9 cellular contexts compared by ENCODE assay signal in genomic region chr17:54172654-54173316, GRCh38.
DNase-seq lines count a peak whose midpoint lies in the region; ATAC-seq and TF ChIP-seq lines count a peak whose summit lies in the region.
"Had no signal": no experiment of that assay in that cellular context is flagged by ENCODE, and none has a peak within 500 bp of the region (broad histone marks: within the 10 kb centered on the region; RNA-seq: fewer than 3 reads in every experiment).

No MANE protein-coding gene starts in this region.

- H3K27me3 Mint-ChIP-seq in nephron (ENCODE audit: low read depth) = no peaks in the 10 kb centered on the region
- H3K27me3 Mint-ChIP-seq in CD8-positive, alpha-beta T cell (ENCODE audit: low read depth) = no peaks in the 10 kb centered on the region
- H3K27me3 Mint-ChIP-seq in stimulated activated naive B cell treated with anti-CD40 and anti-IgM and Interleukin-4, amounts not matched to agents 10 μg/mL and 1 μg/mL and 100 μg/mL, for 72 hours = no peaks in the 10 kb centered on the region

- intact Hi-C loops in CD8-positive, alpha-beta T cell (cut with DNase I, micrococcal nuclease) = loop anchor here in 1 of 2 experiments (10.0 kb wide), 1 partner anchor 58 kb away; no protein-coding TSS in a partner anchor

- no peak overlapping the region for H3K4me2 ChIP-seq in DND-41 (ENCODE audit: insufficient read depth, low read length)
- H3K4me2 ChIP-seq in Loucy (ENCODE audit: low read depth, low read length, poor library complexity, severe bottlenecking) = no peak overlapping the region

- no peaks in the 10 kb centered on the region for H4K20me1 ChIP-seq in DND-41 (ENCODE audit: insufficient read depth, low read length)
- no peaks in the 10 kb centered on the region for H4K20me1 ChIP-seq in Loucy (ENCODE audit: insufficient read depth, low read length, poor library complexity, severe bottlenecking)

- POLR2A ChIA-PET in CD8-positive, alpha-beta T cell (lab: Charles Lee) = no interaction called here

- no peaks in the 10 kb centered on the region for H3K9me3 ChIP-seq in DND-41 (ENCODE audit: insufficient read depth, low read length, severe bottlenecking)
- no peaks in the 10 kb centered on the region for H3K9me3 ChIP-seq in Loucy (ENCODE audit: insufficient read depth, low read depth, low read length)
- no peaks in the 10 kb centered on the region for H3K9me3 ChIP-seq in CD8-positive, alpha-beta T cell (ENCODE audit: low read length)

- H3F3A ChIP-seq in Loucy (ENCODE audit: low read depth) = no peaks in the 10 kb centered on the region

- CTCF ChIA-PET in CD8-positive, alpha-beta T cell (lab: Charles Lee) = no interaction called here

- DNase-seq in DND-41 (peak; percentile 9), choroid plexus epithelial cell (ENCODE audit: low read depth) (peak; percentile 15), NCI-H1092 treated with DMSO at 0.1 percent for 48 hours (lab: John Stamatoyannopoulos, UW) (no peak)
- DNase-seq in CD8-positive, alpha-beta T cell = no peak
- DNase-seq in stimulated activated naive B cell treated with anti-CD40 and anti-IgM and Interleukin-4, amounts not matched to agents 10 μg/mL and 1 μg/mL and 100 μg/mL, for 72 hours = no peak

- no peaks in the 10 kb centered on the region for H3K9me2 ChIP-seq in Loucy (replicated peaks; ENCODE audit: low read depth, low read length)

- H3K4me3 Mint-ChIP-seq in nephron = no peak overlapping the region
- no peak overlapping the region for H3K4me3 Mint-ChIP-seq in CD8-positive, alpha-beta T cell
- H3K4me3 Mint-ChIP-seq in stimulated activated naive B cell treated with anti-CD40 and anti-IgM and Interleukin-4, amounts not matched to agents 10 μg/mL and 1 μg/mL and 100 μg/mL, for 72 hours = no peak overlapping the region

- ATAC-seq in DND-41 (ENCODE audit: insufficient read depth, low read depth) (no peak), HG03196 (IDR thresholded peaks at IDR 0.05; ENCODE audit: unreplicated experiment) (no peak)
- ATAC-seq in CD8-positive, alpha-beta T cell = no peak
- ATAC-seq in stimulated activated naive B cell treated with anti-CD40 and anti-IgM and Interleukin-4, amounts not matched to agents 10 μg/mL and 1 μg/mL and 100 μg/mL, for 72 hours (replicated peaks) = no peak

- H3K27me3 ChIP-seq in DND-41 (ENCODE audit: insufficient read depth, low read length, poor library complexity) (no peaks in the 10 kb centered on the region), Loucy (ENCODE audit: insufficient read depth, low read length, poor library complexity, severe bottlenecking) (no peaks in the 10 kb centered on the region)
- H3K27me3 ChIP-seq in CD8-positive, alpha-beta T cell (ENCODE audit: insufficient read depth, low read length) = no peaks in the 10 kb centered on the region

- peak; percentile 56 for TF ChIP-seq CTCF in DND-41 (IDR thresholded peaks at IDR 0.05; ENCODE audit: borderline replicate concordance, extremely low read depth, low read length, poor library complexity, severe bottlenecking)
- TF ChIP-seq CTCF in Loucy (conservative IDR thresholded peaks at IDR 0.05; ENCODE audit: low read length) = peak; percentile 58
- TF ChIP-seq CTCF in choroid plexus epithelial cell (conservative IDR thresholded peaks at IDR 0.05; ENCODE audit: low read depth, low read length) = peak; percentile 46
- TF ChIP-seq CTCF in nephron (IDR thresholded peaks at IDR 0.05; ENCODE audit: unreplicated experiment in 3 of 3) = peak; percentile 65 to 80 (median 69)
- TF ChIP-seq CTCF in CD8-positive, alpha-beta T cell (IDR thresholded peaks at IDR 0.05) = no peak

- H3K36me3 ChIP-seq in DND-41 (ENCODE audit: insufficient read depth, low read length) = no peaks in the 10 kb centered on the region
- no peaks in the 10 kb centered on the region for H3K36me3 ChIP-seq in Loucy (ENCODE audit: insufficient read depth, low read length)
- no peaks in the 10 kb centered on the region for H3K36me3 ChIP-seq in CD8-positive, alpha-beta T cell (ENCODE audit: insufficient read depth, low read length)

- H3K4me1 Mint-ChIP-seq in nephron = no peaks in the 10 kb centered on the region
- H3K4me1 Mint-ChIP-seq in CD8-positive, alpha-beta T cell (ENCODE audit: low read depth) = no peaks in the 10 kb centered on the region
- H3K4me1 Mint-ChIP-seq in stimulated activated naive B cell treated with anti-CD40 and anti-IgM and Interleukin-4, amounts not matched to agents 10 μg/mL and 1 μg/mL and 100 μg/mL, for 72 hours = no peaks in the 10 kb centered on the region

- H3K9me3 Mint-ChIP-seq in nephron = no peaks in the 10 kb centered on the region
- H3K9me3 Mint-ChIP-seq in CD8-positive, alpha-beta T cell = peaks cover 8% of the 10 kb centered on the region
- peaks cover 0 to 2% of the 10 kb centered on the region in 2 donors for H3K9me3 Mint-ChIP-seq in stimulated activated naive B cell treated with anti-CD40 and anti-IgM and Interleukin-4, amounts not matched to agents 10 μg/mL and 1 μg/mL and 100 μg/mL, for 72 hours

- no peak overlapping the region for H3K27ac Mint-ChIP-seq in nephron
- H3K27ac Mint-ChIP-seq in CD8-positive, alpha-beta T cell = no peak overlapping the region
- no peak overlapping the region for H3K27ac Mint-ChIP-seq in stimulated activated naive B cell treated with anti-CD40 and anti-IgM and Interleukin-4, amounts not matched to agents 10 μg/mL and 1 μg/mL and 100 μg/mL, for 72 hours

- H2AFZ ChIP-seq in DND-41 (ENCODE audit: low read depth, low read length) = no peak overlapping the region
- no peak overlapping the region for H2AFZ ChIP-seq in Loucy (ENCODE audit: low read length)

- H3K79me2 ChIP-seq in DND-41 (ENCODE audit: insufficient read depth, low read length) = no peaks in the 10 kb centered on the region
- no peaks in the 10 kb centered on the region for H3K79me2 ChIP-seq in Loucy (ENCODE audit: insufficient read depth, low read length)

- H3K4me1 ChIP-seq in DND-41 (ENCODE audit: insufficient read depth, low read length) = no peaks in the 10 kb centered on the region
- no peaks in the 10 kb centered on the region for H3K4me1 ChIP-seq in Loucy (ENCODE audit: insufficient read depth, low read length, poor library complexity, severe bottlenecking)
- no peaks in the 10 kb centered on the region for H3K4me1 ChIP-seq in CD8-positive, alpha-beta T cell (ENCODE audit: insufficient read depth, low read length)

- H3K36me3 Mint-ChIP-seq in nephron (ENCODE audit: low read depth) = no peaks in the 10 kb centered on the region
- H3K36me3 Mint-ChIP-seq in CD8-positive, alpha-beta T cell = no peaks in the 10 kb centered on the region
- H3K36me3 Mint-ChIP-seq in stimulated activated naive B cell treated with anti-CD40 and anti-IgM and Interleukin-4, amounts not matched to agents 10 μg/mL and 1 μg/mL and 100 μg/mL, for 72 hours = no peaks in the 10 kb centered on the region

- no peak overlapping the region for H3K27ac ChIP-seq in DND-41 (ENCODE audit: low read length)
- no peak overlapping the region for H3K27ac ChIP-seq in CD8-positive, alpha-beta T cell (ENCODE audit: low read depth, low read length)
- H3K27ac ChIP-seq: skin epidermis had no signal

- H3K9ac ChIP-seq in DND-41 (ENCODE audit: low read depth, low read length) (no peak overlapping the region), Loucy (ENCODE audit: low read depth, low read length, poor library complexity, severe bottlenecking) (no peak overlapping the region)

- H3K4me3 ChIP-seq in DND-41 (ENCODE audit: low read depth in 1 of 2, low read length in 2 of 2) (no peak overlapping the region), Loucy (ENCODE audit: low read length, poor library complexity, severe bottlenecking) (no peak overlapping the region), choroid plexus epithelial cell (ENCODE audit: low read depth, low read length) (no peak overlapping the region)
- no peak overlapping the region for H3K4me3 ChIP-seq in CD8-positive, alpha-beta T cell (ENCODE audit: low read depth, low read length)
- H3K4me3 ChIP-seq: skin epidermis had no signal

Comparison
In these comparisons a context has a peak if more than half of its experiments do, and no peak if none do; other contexts are left out.
1. DNase-seq: peak in DND-41 (single experiment) and choroid plexus epithelial cell (single experiment); none in NCI-H1092 treated with DMSO at 0.1 percent for 48 hours (single experiment), CD8-positive, alpha-beta T cell (0 of 7) and stimulated activated naive B cell treated with anti-CD40 and anti-IgM and Interleukin-4, amounts not matched to agents 10 μg/mL and 1 μg/mL and 100 μg/mL, for 72 hours (single experiment).